ENCODE assay signal across 27 cellular contexts in genomic region chrX:117301086-117301485, GRCh38.
"Had no signal": no experiment of that assay in that cellular context is flagged by ENCODE, and none has a peak within 500 bp of the region (broad histone marks: within the 10 kb centered on the region; RNA-seq: fewer than 3 reads in every experiment).

No MANE protein-coding gene starts in this region.

- H3K9me3 ChIP-seq: colonic mucosa, esophagus squamous epithelium, gastrocnemius medialis, gastroesophageal sphincter, heart left ventricle had no signal

- H3K36me3 ChIP-seq: colonic mucosa, esophagus muscularis mucosa, esophagus squamous epithelium, gastrocnemius medialis, gastroesophageal sphincter, heart left ventricle, heart right ventricle had no signal

- H3K27me3 ChIP-seq: colonic mucosa, esophagus muscularis mucosa, esophagus squamous epithelium, foreskin keratinocyte, gastrocnemius medialis, gastroesophageal sphincter, heart left ventricle, heart right ventricle had no signal

- H3K4me3 ChIP-seq: colonic mucosa, coronary artery, dorsolateral prefrontal cortex, esophagus muscularis mucosa, esophagus squamous epithelium, gastrocnemius medialis, gastroesophageal sphincter, heart left ventricle, heart right ventricle had no signal

- ATAC-seq: effector memory CD8-positive, alpha-beta T cell; esophagus mucosa; foreskin keratinocyte; gastrocnemius medialis; gastroesophageal sphincter; heart right ventricle had no signal

- H3K27ac ChIP-seq: colonic mucosa, coronary artery, dorsolateral prefrontal cortex, epithelial cell of prostate, esophagus muscularis mucosa, esophagus squamous epithelium, foreskin keratinocyte, gastrocnemius medialis, gastroesophageal sphincter, heart left ventricle, heart right ventricle had no signal

- DNase-seq: colonic mucosa; cortex of kidney; dermis blood vessel endothelial cell; dorsolateral prefrontal cortex; effector CD4-positive, alpha-beta T cell; effector CD8-positive, alpha-beta T cell; effector memory CD4-positive, alpha-beta T cell; effector memory CD8-positive, alpha-beta T cell; endodermal cell; erythroblast; esophagus squamous epithelium; foreskin fibroblast; foreskin keratinocyte; foreskin melanocyte; gastrocnemius medialis; glutamatergic neuron; head of caudate nucleus; heart left ventricle; heart right ventricle had no signal

- FAIRE-seq: endometrium, endothelial cell of umbilical vein, frontal cortex had no signal

- H3K4me1 ChIP-seq: colonic mucosa, esophagus muscularis mucosa, esophagus squamous epithelium, foreskin keratinocyte, gastrocnemius medialis, gastroesophageal sphincter, heart left ventricle, heart right ventricle had no signal
